Comparison of ENCODE assay signal across 12 cellular contexts in genomic region chr7:151720297-151720696, GRCh38.
"Had no signal": no experiment of that assay in that cellular context is flagged by ENCODE, and none has a peak within 500 bp of the region (broad histone marks: within the 10 kb centered on the region; RNA-seq: fewer than 3 reads in every experiment).

No MANE protein-coding gene starts in this region.

- H3K27ac Mint-ChIP-seq: activated CD8-positive, alpha-beta T cell treated with anti-CD3 and anti-CD28 coated beads for 36 hours; activated T-cell treated with anti-CD3 and anti-CD28 coated beads, Interleukin-2, amount 50 U/mL, for 72 hours; progenitor cell of endocrine pancreas; T-cell had no signal

- H3K36me3 ChIP-seq: ascending aorta, thoracic aorta had no signal

- H3K9me3 Mint-ChIP-seq: activated CD8-positive, alpha-beta T cell treated with anti-CD3 and anti-CD28 coated beads for 36 hours; activated T-cell treated with anti-CD3 and anti-CD28 coated beads, Interleukin-2, amount 50 U/mL, for 72 hours; T-cell had no signal

- DNase-seq: activated CD4-positive, alpha-beta T cell treated with anti-CD3 and anti-CD28 coated beads for 4 hours; activated CD8-positive, alpha-beta memory T cell treated with anti-CD3 and anti-CD28 coated beads, Interleukin-2, amount 50 U/mL, for 4 hours; activated CD8-positive, alpha-beta T cell treated with anti-CD3 and anti-CD28 coated beads for 36 hours; activated T-cell treated with anti-CD3 and anti-CD28 coated beads, Interleukin-2, amount 50 U/mL, for 72 hours; foreskin keratinocyte; stimulated activated CD4-positive, alpha-beta T cell treated with anti-CD3 and anti-CD28 coated beads, Interleukin-2, amount 100 ng/mL, for 24 hours; stimulated activated naive CD4-positive, alpha-beta T cell treated with Interleukin-2 at 50 U/mL for 16 hours; T-cell had no signal

- H3K27me3 Mint-ChIP-seq: activated CD8-positive, alpha-beta T cell treated with anti-CD3 and anti-CD28 coated beads for 36 hours; T-cell had no signal

- H3K4me3 ChIP-seq: ascending aorta, thoracic aorta had no signal

- H3K4me1 ChIP-seq: ascending aorta, foreskin keratinocyte had no signal

- H3K27ac ChIP-seq: ascending aorta, foreskin keratinocyte had no signal

- H3K4me3 Mint-ChIP-seq: activated CD8-positive, alpha-beta T cell treated with anti-CD3 and anti-CD28 coated beads for 36 hours; activated T-cell treated with anti-CD3 and anti-CD28 coated beads, Interleukin-2, amount 50 U/mL, for 72 hours; T-cell had no signal

- H3K9me3 ChIP-seq: ascending aorta, thoracic aorta had no signal

- H3K27me3 ChIP-seq: ascending aorta, foreskin keratinocyte had no signal

- ATAC-seq: activated CD8-positive, alpha-beta T cell treated with anti-CD3 and anti-CD28 coated beads for 36 hours; activated T-cell treated with anti-CD3 and anti-CD28 coated beads, Interleukin-2, amount 50 U/mL, for 72 hours; foreskin keratinocyte; sciatic nerve; T-cell had no signal
